Comparison of ENCODE assay signal across 16 cellular contexts in genomic region chr18:58793361-58793760, GRCh38.
A peak's percentile ranks its signal among the peaks of the same experiment; 100 is the strongest.
DNase-seq lines count a peak whose midpoint lies in the region; ATAC-seq and TF ChIP-seq lines count a peak whose summit lies in the region.
"Had no signal": no experiment of that assay in that cellular context is flagged by ENCODE, and none has a peak within 500 bp of the region (broad histone marks: within the 10 kb centered on the region; RNA-seq: fewer than 3 reads in every experiment).

No MANE protein-coding gene starts in this region.

- H3K4me1 ChIP-seq in body of pancreas, result no peaks in the 10 kb centered on the region
- H3K4me1 ChIP-seq in A673 (ENCODE audit: insufficient read depth, low read length, poor library complexity, severe bottlenecking), result peaks cover 8% of the 10 kb centered on the region

- no peaks in the 10 kb centered on the region for H3K9me3 Mint-ChIP-seq in MCF 10A (ENCODE audit: unreplicated experiment)
- H3K9me3 Mint-ChIP-seq: activated CD4-positive, alpha-beta T cell treated with anti-CD3 and anti-CD28 coated beads, Interleukin-2, amount 10 ng/mL, durations not matched to agents 24 days and 14 days; GM23338; stimulated activated naive CD8-positive, alpha-beta T cell treated with anti-CD3 and anti-CD28 coated beads, Interleukin-15, Interleukin-2, amounts not matched to agents 100 ng/mL and 50 ng/mL, for 24 hours had no signal

- no TSS peak for BruUV-seq in MCF 10A (replicated peaks; lab: Mats Ljungman, UMichigan)
- no TSS peak for BruUV-seq in A673 (replicated peaks; lab: Mats Ljungman, UMichigan)

- H3K27ac ChIP-seq in body of pancreas, result no peak overlapping the region
- H3K27ac ChIP-seq in A673 (ENCODE audit: low read depth, low read length, poor library complexity, severe bottlenecking), result no peak overlapping the region
- H3K27ac ChIP-seq: KMS-11 had no signal

- intact Hi-C loops in MCF 10A (cut with micrococcal nuclease) (no loop called here), body of pancreas (cut with DNase I) (no loop called here), A673 (cut with micrococcal nuclease; ENCODE audit: unreplicated experiment) (no loop called here)

- CTCF ChIA-PET in MCF 10A (lab: Yijun Ruan, JAX), result interaction anchor here (0.9 to 4.0 kb wide), 2 partner anchors 177 to 276 kb away, joined by 4 to 13 read pairs; no protein-coding TSS in a partner anchor
- CTCF ChIA-PET in A673 (lab: Charles Lee), result no interaction called here

- H3K27me3 ChIP-seq in body of pancreas (no peaks in the 10 kb centered on the region), A673 (replicated peaks; ENCODE audit: insufficient read depth, low read depth, low read length, poor library complexity) (no peaks in the 10 kb centered on the region)

- POLR2A ChIA-PET in MCF 10A (lab: Yijun Ruan, JAX), result interaction anchor here (0.8 to 2.1 kb wide), 3 partner anchors 9 to 67 kb away, joined by 3 to 9 read pairs (median 6); no protein-coding TSS in a partner anchor
- POLR2A ChIA-PET in A673 (lab: Charles Lee; ENCODE audit: low non-redundant PET), result no interaction called here

- no peak for TF ChIP-seq CTCF in MCF 10A (IDR thresholded peaks at IDR 0.05; ENCODE audit: unreplicated experiment)
- TF ChIP-seq CTCF in body of pancreas (IDR thresholded peaks at IDR 0.05), result no peak
- no peak for TF ChIP-seq CTCF in A673 (conservative IDR thresholded peaks at IDR 0.05; ENCODE audit: low read depth, low read length)

- no peaks in the 10 kb centered on the region for H3K27me3 Mint-ChIP-seq in MCF 10A (ENCODE audit: insufficient read depth, unreplicated experiment)
- H3K27me3 Mint-ChIP-seq: activated CD4-positive, alpha-beta T cell treated with anti-CD3 and anti-CD28 coated beads, Interleukin-2, amount 10 ng/mL, durations not matched to agents 24 days and 14 days; B cell had no signal

- TF ChIP-seq POLR2A in body of pancreas (IDR thresholded peaks at IDR 0.05), result no peak

- DNase-seq in AG08395 (ENCODE audit: low spot score) (peak; percentile 79), HT1080 (ENCODE audit: low read depth) (peak; percentile 68), MCF 10A (ENCODE audit: unreplicated experiment) (peak; percentile 89), left lobe of liver (ENCODE audit: low spot score) (no peak), body of pancreas (no peak), A673 (ENCODE audit: low spot score) (no peak)
- no peak for DNase-seq in stimulated activated CD4-positive, alpha-beta T cell treated with anti-CD3 and anti-CD28 coated beads, Interleukin-12 subunit alpha, Interleukin-12 subunit beta, amount 100 ng/mL, for 4 hours
- DNase-seq: activated CD4-positive, alpha-beta T cell treated with anti-CD3 and anti-CD28 coated beads, Interleukin-2, amount 10 ng/mL, durations not matched to agents 24 days and 14 days; NCI-H510A treated with DMSO at 0.1 percent for 48 hours; SK-N-SH; stimulated activated CD4-positive, alpha-beta T cell treated with anti-CD3 and anti-CD28 coated beads, Interleukin-2, amount 100 ng/mL, for 24 hours had no signal

- no peaks in the 10 kb centered on the region for H3K36me3 Mint-ChIP-seq in MCF 10A (ENCODE audit: insufficient read depth, unreplicated experiment)

- WGBS in body of pancreas, 2 donors, result 40 to 50% methylated on average over 1 of the region's 1 CpG

- H3K36me3 ChIP-seq in body of pancreas (replicated peaks in 1 of 2; ENCODE audit: insufficient read depth in 1 of 2, low read depth in 2 of 2) (no peaks in the 10 kb centered on the region), A673 (ENCODE audit: insufficient read depth, low read length, poor library complexity, severe bottlenecking) (no peaks in the 10 kb centered on the region)

- peaks cover 12% of the 10 kb centered on the region for H3K4me1 Mint-ChIP-seq in MCF 10A (ENCODE audit: insufficient read depth, unreplicated experiment)
- H3K4me1 Mint-ChIP-seq: activated CD4-positive, alpha-beta T cell treated with anti-CD3 and anti-CD28 coated beads, Interleukin-2, amount 10 ng/mL, durations not matched to agents 24 days and 14 days had no signal

- peak overlapping the region; percentile 68 for H3K27ac Mint-ChIP-seq in MCF 10A (ENCODE audit: low read depth, unreplicated experiment)
- H3K27ac Mint-ChIP-seq: activated CD4-positive, alpha-beta T cell treated with anti-CD3 and anti-CD28 coated beads, Interleukin-2, amount 10 ng/mL, durations not matched to agents 24 days and 14 days; B cell; GM23338; stimulated activated naive CD8-positive, alpha-beta T cell treated with anti-CD3 and anti-CD28 coated beads, Interleukin-15, Interleukin-2, amounts not matched to agents 100 ng/mL and 50 ng/mL, for 24 hours had no signal

- H3K9me3 ChIP-seq in body of pancreas (no peaks in the 10 kb centered on the region), A673 (ENCODE audit: low read depth, low read length, poor library complexity, severe bottlenecking) (no peaks in the 10 kb centered on the region)
- H3K9me3 ChIP-seq: SK-N-SH had no signal

- H3K4me3 ChIP-seq in body of pancreas, result no peak overlapping the region
- H3K4me3 ChIP-seq in A673 (ENCODE audit: low read depth, low read length, poor library complexity, severe bottlenecking), result no peak overlapping the region
- H3K4me3 ChIP-seq: GM23338 had no signal

- ATAC-seq in left lobe of liver (peak; percentile 55), body of pancreas (no peak), GM18861 (IDR thresholded peaks at IDR 0.05; ENCODE audit: unreplicated experiment) (no peak)
- ATAC-seq: GM23338 had no signal

- no peak overlapping the region for H3K4me3 Mint-ChIP-seq in MCF 10A (ENCODE audit: unreplicated experiment)
- H3K4me3 Mint-ChIP-seq: activated CD4-positive, alpha-beta T cell treated with anti-CD3 and anti-CD28 coated beads, Interleukin-2, amount 10 ng/mL, durations not matched to agents 24 days and 14 days; B cell; GM23338; stimulated activated naive CD8-positive, alpha-beta T cell treated with anti-CD3 and anti-CD28 coated beads, Interleukin-15, Interleukin-2, amounts not matched to agents 100 ng/mL and 50 ng/mL, for 24 hours had no signal

Comparison
In these comparisons a context has a peak if more than half of its experiments do, and no peak if none do; other contexts are left out.
1. DNase-seq: peak in AG08395 (single experiment), HT1080 (single experiment) and MCF 10A (single experiment); none in left lobe of liver (single experiment), stimulated activated CD4-positive, alpha-beta T cell treated with anti-CD3 and anti-CD28 coated beads, Interleukin-12 subunit alpha, Interleukin-12 subunit beta, amount 100 ng/mL, for 4 hours (single experiment), body of pancreas (0 of 4) and A673 (single experiment).